In the genomic region with DNA sequence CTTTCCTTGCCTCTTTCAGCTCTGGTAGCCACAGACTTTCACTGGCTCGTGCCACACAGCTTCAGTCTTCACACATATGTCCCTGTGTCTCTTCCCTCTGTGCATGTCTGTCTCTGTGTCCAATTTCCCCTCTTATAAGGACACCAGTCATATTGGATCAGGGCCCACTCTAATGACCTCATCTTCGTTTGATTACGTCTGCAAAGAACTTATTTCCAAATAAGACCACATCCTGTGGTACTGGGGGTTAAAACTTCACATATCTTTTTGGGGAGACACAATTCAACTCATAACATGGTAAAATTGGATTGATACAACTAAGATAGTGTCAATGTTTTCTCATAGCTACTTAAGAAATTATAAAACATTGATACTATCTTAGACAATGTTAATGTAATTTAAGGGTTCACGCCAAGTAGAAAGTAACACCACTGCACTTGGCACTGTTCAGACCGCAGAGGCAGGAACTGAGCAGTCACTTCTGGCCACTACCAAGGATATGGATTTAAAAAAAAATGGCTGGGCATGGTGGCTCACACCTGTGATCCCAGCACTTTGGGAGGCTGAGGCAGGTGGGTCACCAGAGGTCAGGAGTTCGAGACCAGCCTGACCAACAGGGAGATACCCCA, we compare ENCODE assay signal across 1 cellular context.
TF ChIP-seq lines count a peak whose summit lies in the region.

No MANE protein-coding gene starts in this region.

TF ChIP-seq in GM23338, 12 proteins besides CTCF, POLR2A, EP300 and RAD21:
- TF ChIP-seq, protein P1, sequence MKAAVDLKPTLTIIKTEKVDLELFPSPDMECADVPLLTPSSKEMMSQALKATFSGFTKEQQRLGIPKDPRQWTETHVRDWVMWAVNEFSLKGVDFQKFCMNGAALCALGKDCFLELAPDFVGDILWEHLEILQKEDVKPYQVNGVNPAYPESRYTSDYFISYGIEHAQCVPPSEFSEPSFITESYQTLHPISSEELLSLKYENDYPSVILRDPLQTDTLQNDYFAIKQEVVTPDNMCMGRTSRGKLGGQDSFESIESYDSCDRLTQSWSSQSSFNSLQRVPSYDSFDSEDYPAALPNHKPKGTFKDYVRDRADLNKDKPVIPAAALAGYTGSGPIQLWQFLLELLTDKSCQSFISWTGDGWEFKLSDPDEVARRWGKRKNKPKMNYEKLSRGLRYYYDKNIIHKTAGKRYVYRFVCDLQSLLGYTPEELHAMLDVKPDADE (IDR thresholded peaks at IDR 0.05): no peak
- TF ChIP-seq POLR2AphosphoS5 (IDR thresholded peaks at IDR 0.05; ENCODE audit: low read depth) (no peak), ZNF114 (CRISPR knock-in tag; IDR thresholded peaks at IDR 0.05) (no peak), JUNB (IDR thresholded peaks at IDR 0.05; ENCODE audit: unreplicated experiment) (no peak), EZH2phosphoT487 (IDR thresholded peaks at IDR 0.05; ENCODE audit: unreplicated experiment) (no peak), STAT1 (IDR thresholded peaks at IDR 0.05; ENCODE audit: unreplicated experiment) (no peak), NANOG (IDR thresholded peaks at IDR 0.05; ENCODE audit: borderline replicate concordance) (no peak), ZNF331 (CRISPR knock-in tag; IDR thresholded peaks at IDR 0.05; ENCODE audit: low read depth) (no peak), CREB1 (CRISPR knock-in tag; IDR thresholded peaks at IDR 0.05; ENCODE audit: low read depth) (no peak), EZH2 (IDR thresholded peaks at IDR 0.05; ENCODE audit: low read depth, unreplicated experiment) (no peak)
- TF ChIP-seq, protein P2, sequence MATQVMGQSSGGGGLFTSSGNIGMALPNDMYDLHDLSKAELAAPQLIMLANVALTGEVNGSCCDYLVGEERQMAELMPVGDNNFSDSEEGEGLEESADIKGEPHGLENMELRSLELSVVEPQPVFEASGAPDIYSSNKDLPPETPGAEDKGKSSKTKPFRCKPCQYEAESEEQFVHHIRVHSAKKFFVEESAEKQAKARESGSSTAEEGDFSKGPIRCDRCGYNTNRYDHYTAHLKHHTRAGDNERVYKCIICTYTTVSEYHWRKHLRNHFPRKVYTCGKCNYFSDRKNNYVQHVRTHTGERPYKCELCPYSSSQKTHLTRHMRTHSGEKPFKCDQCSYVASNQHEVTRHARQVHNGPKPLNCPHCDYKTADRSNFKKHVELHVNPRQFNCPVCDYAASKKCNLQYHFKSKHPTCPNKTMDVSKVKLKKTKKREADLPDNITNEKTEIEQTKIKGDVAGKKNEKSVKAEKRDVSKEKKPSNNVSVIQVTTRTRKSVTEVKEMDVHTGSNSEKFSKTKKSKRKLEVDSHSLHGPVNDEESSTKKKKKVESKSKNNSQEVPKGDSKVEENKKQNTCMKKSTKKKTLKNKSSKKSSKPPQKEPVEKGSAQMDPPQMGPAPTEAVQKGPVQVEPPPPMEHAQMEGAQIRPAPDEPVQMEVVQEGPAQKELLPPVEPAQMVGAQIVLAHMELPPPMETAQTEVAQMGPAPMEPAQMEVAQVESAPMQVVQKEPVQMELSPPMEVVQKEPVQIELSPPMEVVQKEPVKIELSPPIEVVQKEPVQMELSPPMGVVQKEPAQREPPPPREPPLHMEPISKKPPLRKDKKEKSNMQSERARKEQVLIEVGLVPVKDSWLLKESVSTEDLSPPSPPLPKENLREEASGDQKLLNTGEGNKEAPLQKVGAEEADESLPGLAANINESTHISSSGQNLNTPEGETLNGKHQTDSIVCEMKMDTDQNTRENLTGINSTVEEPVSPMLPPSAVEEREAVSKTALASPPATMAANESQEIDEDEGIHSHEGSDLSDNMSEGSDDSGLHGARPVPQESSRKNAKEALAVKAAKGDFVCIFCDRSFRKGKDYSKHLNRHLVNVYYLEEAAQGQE (IDR thresholded peaks at IDR 0.05; ENCODE audit: unreplicated experiment): no peak
- TF ChIP-seq, protein P3, sequence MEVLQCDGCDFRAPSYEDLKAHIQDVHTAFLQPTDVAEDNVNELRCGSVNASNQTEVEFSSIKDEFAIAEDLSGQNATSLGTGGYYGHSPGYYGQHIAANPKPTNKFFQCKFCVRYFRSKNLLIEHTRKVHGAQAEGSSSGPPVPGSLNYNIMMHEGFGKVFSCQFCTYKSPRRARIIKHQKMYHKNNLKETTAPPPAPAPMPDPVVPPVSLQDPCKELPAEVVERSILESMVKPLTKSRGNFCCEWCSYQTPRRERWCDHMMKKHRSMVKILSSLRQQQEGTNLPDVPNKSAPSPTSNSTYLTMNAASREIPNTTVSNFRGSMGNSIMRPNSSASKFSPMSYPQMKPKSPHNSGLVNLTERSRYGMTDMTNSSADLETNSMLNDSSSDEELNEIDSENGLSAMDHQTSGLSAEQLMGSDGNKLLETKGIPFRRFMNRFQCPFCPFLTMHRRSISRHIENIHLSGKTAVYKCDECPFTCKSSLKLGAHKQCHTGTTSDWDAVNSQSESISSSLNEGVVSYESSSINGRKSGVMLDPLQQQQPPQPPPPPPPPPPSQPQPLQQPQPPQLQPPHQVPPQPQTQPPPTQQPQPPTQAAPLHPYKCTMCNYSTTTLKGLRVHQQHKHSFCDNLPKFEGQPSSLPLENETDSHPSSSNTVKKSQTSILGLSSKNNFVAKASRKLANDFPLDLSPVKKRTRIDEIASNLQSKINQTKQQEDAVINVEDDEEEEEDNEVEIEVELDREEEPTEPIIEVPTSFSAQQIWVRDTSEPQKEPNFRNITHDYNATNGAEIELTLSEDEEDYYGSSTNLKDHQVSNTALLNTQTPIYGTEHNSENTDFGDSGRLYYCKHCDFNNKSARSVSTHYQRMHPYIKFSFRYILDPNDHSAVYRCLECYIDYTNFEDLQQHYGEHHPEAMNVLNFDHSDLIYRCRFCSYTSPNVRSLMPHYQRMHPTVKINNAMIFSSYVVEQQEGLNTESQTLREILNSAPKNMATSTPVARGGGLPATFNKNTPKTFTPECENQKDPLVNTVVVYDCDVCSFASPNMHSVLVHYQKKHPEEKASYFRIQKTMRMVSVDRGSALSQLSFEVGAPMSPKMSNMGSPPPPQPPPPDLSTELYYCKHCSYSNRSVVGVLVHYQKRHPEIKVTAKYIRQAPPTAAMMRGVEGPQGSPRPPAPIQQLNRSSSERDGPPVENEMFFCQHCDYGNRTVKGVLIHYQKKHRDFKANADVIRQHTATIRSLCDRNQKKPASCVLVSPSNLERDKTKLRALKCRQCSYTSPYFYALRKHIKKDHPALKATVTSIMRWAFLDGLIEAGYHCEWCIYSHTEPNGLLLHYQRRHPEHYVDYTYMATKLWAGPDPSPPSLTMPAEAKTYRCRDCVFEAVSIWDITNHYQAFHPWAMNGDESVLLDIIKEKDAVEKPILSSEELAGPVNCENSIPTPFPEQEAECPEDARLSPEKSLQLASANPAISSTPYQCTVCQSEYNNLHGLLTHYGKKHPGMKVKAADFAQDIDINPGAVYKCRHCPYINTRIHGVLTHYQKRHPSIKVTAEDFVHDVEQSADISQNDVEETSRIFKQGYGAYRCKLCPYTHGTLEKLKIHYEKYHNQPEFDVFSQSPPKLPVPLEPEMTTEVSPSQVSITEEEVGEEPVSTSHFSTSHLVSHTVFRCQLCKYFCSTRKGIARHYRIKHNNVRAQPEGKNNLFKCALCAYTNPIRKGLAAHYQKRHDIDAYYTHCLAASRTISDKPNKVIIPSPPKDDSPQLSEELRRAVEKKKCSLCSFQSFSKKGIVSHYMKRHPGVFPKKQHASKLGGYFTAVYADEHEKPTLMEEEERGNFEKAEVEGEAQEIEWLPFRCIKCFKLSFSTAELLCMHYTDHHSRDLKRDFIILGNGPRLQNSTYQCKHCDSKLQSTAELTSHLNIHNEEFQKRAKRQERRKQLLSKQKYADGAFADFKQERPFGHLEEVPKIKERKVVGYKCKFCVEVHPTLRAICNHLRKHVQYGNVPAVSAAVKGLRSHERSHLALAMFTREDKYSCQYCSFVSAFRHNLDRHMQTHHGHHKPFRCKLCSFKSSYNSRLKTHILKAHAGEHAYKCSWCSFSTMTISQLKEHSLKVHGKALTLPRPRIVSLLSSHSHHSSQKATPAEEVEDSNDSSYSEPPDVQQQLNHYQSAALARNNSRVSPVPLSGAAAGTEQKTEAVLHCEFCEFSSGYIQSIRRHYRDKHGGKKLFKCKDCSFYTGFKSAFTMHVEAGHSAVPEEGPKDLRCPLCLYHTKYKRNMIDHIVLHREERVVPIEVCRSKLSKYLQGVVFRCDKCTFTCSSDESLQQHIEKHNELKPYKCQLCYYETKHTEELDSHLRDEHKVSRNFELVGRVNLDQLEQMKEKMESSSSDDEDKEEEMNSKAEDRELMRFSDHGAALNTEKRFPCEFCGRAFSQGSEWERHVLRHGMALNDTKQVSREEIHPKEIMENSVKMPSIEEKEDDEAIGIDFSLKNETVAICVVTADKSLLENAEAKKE (CRISPR knock-in tag; IDR thresholded peaks at IDR 0.05): no peak
